8 cellular contexts compared by ENCODE assay signal in genomic region chr19:48637948-48638830, GRCh38. TPM values are rescaled to one million over a fixed set of nuclear protein-coding genes. Genes with fewer than 3 reads are reported as not detected.
DNase-seq lines count a peak whose midpoint lies in the region; ATAC-seq, FAIRE-seq and TF ChIP-seq lines count a peak whose summit lies in the region.

No MANE protein-coding gene starts in this region.

- H3K27ac ChIP-seq in keratinocyte (ENCODE audit: control insufficient read depth, insufficient read depth, low read length): peak overlapping the region; percentile 85

- peaks cover 48% of the 10 kb centered on the region for H3K4me1 ChIP-seq in keratinocyte (ENCODE audit: control insufficient read depth, extremely low read depth, insufficient read depth, low read length)

- peaks cover 61% of the 10 kb centered on the region for H3K4me1 Mint-ChIP-seq in activated B cell treated with CpG ODN at 0.5 μM for 24 hours

- no peaks in the 10 kb centered on the region for H3K9me3 Mint-ChIP-seq in activated B cell treated with CpG ODN at 0.5 μM for 24 hours

- H3K9me3 ChIP-seq in keratinocyte (ENCODE audit: control insufficient read depth, low read depth, low read length): no peaks in the 10 kb centered on the region

- peak overlapping the region; percentile 83 for H3K9ac ChIP-seq in keratinocyte (ENCODE audit: control insufficient read depth, extremely low read depth, insufficient read depth, low read length)

- ATAC-seq in GM18508 (IDR thresholded peaks at IDR 0.05; ENCODE audit: insufficient read depth, unreplicated experiment) (peak; percentile 17), HG03108 (IDR thresholded peaks at IDR 0.05; ENCODE audit: unreplicated experiment) (peak; percentile 3), activated B cell treated with CpG ODN at 0.5 μM for 24 hours (ENCODE audit: low read depth) (peak; percentile 36)

- H3K27ac Mint-ChIP-seq in activated B cell treated with CpG ODN at 0.5 μM for 24 hours: peak overlapping the region; percentile 99

- H3K4me3 Mint-ChIP-seq in activated B cell treated with CpG ODN at 0.5 μM for 24 hours: peak overlapping the region; percentile 93

- peak overlapping the region; percentile 89 for H3K4me2 ChIP-seq in keratinocyte (ENCODE audit: control insufficient read depth, extremely low read depth, insufficient read depth, low read depth, low read length)

- H2AFZ ChIP-seq in keratinocyte (ENCODE audit: control insufficient read depth, low read length): peak overlapping the region; percentile 73

- H3K79me2 ChIP-seq in keratinocyte (ENCODE audit: control insufficient read depth, insufficient read depth, low read length): no peaks in the 10 kb centered on the region

- no peaks in the 10 kb centered on the region for H3K27me3 ChIP-seq in keratinocyte (ENCODE audit: control insufficient read depth, extremely low read depth, insufficient read depth, low read length)

- no peak for FAIRE-seq in keratinocyte (lab: Jason Lieb, UNC)

- POLR2A ChIA-PET in activated B cell treated with CpG ODN at 0.5 μM for 24 hours (lab: Charles Lee): interaction anchor here (0.5 to 4.8 kb wide), 30 partner anchors 7 to 1282 kb away, joined by 3 to 67 read pairs (median 5); partner anchors contain the start of genes CA11, CARD8, EMP3 and MED25

- no peaks in the 10 kb centered on the region for H3K36me3 ChIP-seq in keratinocyte (ENCODE audit: control insufficient read depth in 2 of 2, extremely low read depth in 1 of 2, insufficient read depth in 2 of 2, low read length in 2 of 2)

- TF ChIP-seq CTCF in activated B cell treated with CpG ODN at 0.5 μM for 24 hours (IDR thresholded peaks at IDR 0.05): no peak
- TF ChIP-seq CTCF in keratinocyte (optimal IDR thresholded peaks at IDR 0.05 in 1 of 3, IDR thresholded peaks at IDR 0.05 in 1 of 3, conservative IDR thresholded peaks at IDR 0.05 in 1 of 3; ENCODE audit: extremely low read depth in 1 of 3, insufficient read depth in 2 of 3, low read length in 3 of 3): no peak

- no peaks in the 10 kb centered on the region for H4K20me1 ChIP-seq in keratinocyte (ENCODE audit: control insufficient read depth, extremely low read depth, insufficient read depth, low read length)

- no peaks in the 10 kb centered on the region for H3K27me3 Mint-ChIP-seq in activated B cell treated with CpG ODN at 0.5 μM for 24 hours

- CTCF ChIA-PET in activated B cell treated with CpG ODN at 0.5 μM for 24 hours (lab: Charles Lee): interaction anchor here (0.6 to 1.2 kb wide), 2 partner anchors 8 to 148 kb away, joined by 3 to 4 read pairs; partner anchors contain the start of gene CA11

- dilution Hi-C loops in keratinocyte (cut with MboI; ENCODE audit: extremely low pct_ligation_motif_present, low sequenced_read_pairs): no loop called here

- H3K4me3 ChIP-seq in keratinocyte (ENCODE audit: control insufficient read depth in 2 of 3, extremely low read depth in 1 of 3, insufficient read depth in 2 of 3, low read depth in 1 of 3, low read length in 3 of 3): peak overlapping the region; percentile 53 to 75 (median 72)

- peaks cover 9% of the 10 kb centered on the region for H3K36me3 Mint-ChIP-seq in activated B cell treated with CpG ODN at 0.5 μM for 24 hours (ENCODE audit: low read depth)

- DNase-seq in 8988T (peak; percentile 47), NCI-H2227 (lab: John Stamatoyannopoulos, UW; ENCODE audit: unreplicated experiment) (peak; percentile 84), activated B cell treated with CpG ODN at 0.5 μM for 24 hours (peak; percentile 66), keratinocyte (ENCODE audit: low read depth, low spot score) (no peak)
- peak; percentile 92 for DNase-seq in central memory CD4-positive, alpha-beta T cell
- DNase-seq in stimulated activated CD4-positive, alpha-beta T cell treated with anti-CD3 and anti-CD28 coated beads, Interleukin-12 subunit alpha, Interleukin-12 subunit beta, amount 100 ng/mL, for 4 hours: peak; percentile 71

- intact Hi-C loops in activated B cell treated with CpG ODN at 0.5 μM for 24 hours (cut with micrococcal nuclease): loop anchor here (1.0 to 10.0 kb wide), 14 partner anchors 8 to 1239 kb away; partner anchors contain the start of genes AKT1S1, BCAT2, C19orf73 and CA11

- no peaks in the 10 kb centered on the region for H3K9me1 ChIP-seq in keratinocyte (ENCODE audit: control insufficient read depth, extremely low read depth, insufficient read depth, low read length)

RNA-seq across cellular contexts. Expression of gene DBP, which starts 1.0 kb away (rescaled TPM):
- total RNA-seq in activated B cell treated with CpG ODN at 0.5 μM for 24 hours: 8.7 and 9.2 TPM in 2 replicates
- 0.79 to 2.0 TPM (median 1.0 TPM) in 3 replicates for polyA plus RNA-seq in keratinocyte
- 19.6 TPM for polyA plus RNA-seq in keratinocyte (2011; ENCODE audit: low read depth)
- polyA plus RNA-seq in keratinocyte (2011; cell fraction: cytosol; rRNA removed): 0.47 and 1.4 TPM in 2 replicates
- 1.0 and 1.6 TPM in 2 replicates for polyA plus RNA-seq in keratinocyte (2011; cell fraction: nucleus; rRNA removed)
- 1.7 and 10.8 TPM in 2 replicates for polyA plus RNA-seq in keratinocyte (2012; ENCODE audit: low replicate concordance)
- polyA minus RNA-seq in keratinocyte: 0.53 to 2.1 TPM (median 1.0 TPM) in 3 replicates
- 2.9 TPM for polyA minus RNA-seq in keratinocyte (2011; cell fraction: cytosol; rRNA and poly(A)+ RNA removed)
- 0.42 and 1.3 TPM in 2 replicates for polyA minus RNA-seq in keratinocyte (2011; cell fraction: nucleus; rRNA and poly(A)+ RNA removed)

RNA-seq across cellular contexts. Expression of gene CA11, which starts 7.8 kb away (rescaled TPM):
- total RNA-seq in activated B cell treated with CpG ODN at 0.5 μM for 24 hours: 9.5 and 10.3 TPM in 2 replicates
- 1.6 to 3.9 TPM (median 1.7 TPM) in 3 replicates for polyA plus RNA-seq in keratinocyte
- polyA plus RNA-seq in keratinocyte (2011; ENCODE audit: low read depth): 1.6 TPM
- 2.2 and 3.1 TPM in 2 replicates for polyA plus RNA-seq in keratinocyte (2011; cell fraction: cytosol; rRNA removed)
- 2.3 and 3.2 TPM in 2 replicates for polyA plus RNA-seq in keratinocyte (2011; cell fraction: nucleus; rRNA removed)
- 7.9 and 10.6 TPM in 2 replicates for polyA plus RNA-seq in keratinocyte (2012; ENCODE audit: low replicate concordance)
- 0.64 to 4.7 TPM (median 2.9 TPM) in 3 replicates for polyA minus RNA-seq in keratinocyte
- 3.1 TPM for polyA minus RNA-seq in keratinocyte (2011; cell fraction: cytosol; rRNA and poly(A)+ RNA removed)
- 1.8 and 5.6 TPM in 2 replicates for polyA minus RNA-seq in keratinocyte (2011; cell fraction: nucleus; rRNA and poly(A)+ RNA removed)

RNA-seq across cellular contexts. Expression of gene SPHK2, which starts 18.9 kb away (rescaled TPM):
- total RNA-seq in activated B cell treated with CpG ODN at 0.5 μM for 24 hours: 38.2 and 48.5 TPM in 2 replicates
- 2.8 to 3.8 TPM (median 3.4 TPM) in 3 replicates for polyA plus RNA-seq in keratinocyte
- 1.1 TPM for polyA plus RNA-seq in keratinocyte (2011; ENCODE audit: low read depth)
- 1.6 and 4.5 TPM in 2 replicates for polyA plus RNA-seq in keratinocyte (2011; cell fraction: cytosol; rRNA removed)
- polyA plus RNA-seq in keratinocyte (2011; cell fraction: nucleus; rRNA removed): 8.2 and 10.9 TPM in 2 replicates
- 2.2 and 6.7 TPM in 2 replicates for polyA plus RNA-seq in keratinocyte (2012; ENCODE audit: low replicate concordance)
- 4.0 to 7.1 TPM (median 4.4 TPM) in 3 replicates for polyA minus RNA-seq in keratinocyte
- 5.8 TPM for polyA minus RNA-seq in keratinocyte (2011; cell fraction: cytosol; rRNA and poly(A)+ RNA removed)
- polyA minus RNA-seq in keratinocyte (2011; cell fraction: nucleus; rRNA and poly(A)+ RNA removed): 5.1 and 5.2 TPM in 2 replicates

RNA-seq across cellular contexts. Expression of gene RPL18, which starts 19.2 kb away (rescaled TPM):
- total RNA-seq in activated B cell treated with CpG ODN at 0.5 μM for 24 hours: 2,427 and 2,762 TPM in 2 replicates
- polyA plus RNA-seq in keratinocyte: 1,010 to 1,534 TPM (median 1,015 TPM) in 3 replicates
- polyA plus RNA-seq in keratinocyte (2011; ENCODE audit: low read depth): 166 TPM
- polyA plus RNA-seq in keratinocyte (2011; cell fraction: cytosol; rRNA removed): 744 and 1,244 TPM in 2 replicates
- 365 and 473 TPM in 2 replicates for polyA plus RNA-seq in keratinocyte (2011; cell fraction: nucleus; rRNA removed)
- 1,466 and 2,372 TPM in 2 replicates for polyA plus RNA-seq in keratinocyte (2012; ENCODE audit: low replicate concordance)
- 491 to 622 TPM (median 599 TPM) in 3 replicates for polyA minus RNA-seq in keratinocyte
- 1,163 TPM for polyA minus RNA-seq in keratinocyte (2011; cell fraction: cytosol; rRNA and poly(A)+ RNA removed)
- 177 and 212 TPM in 2 replicates for polyA minus RNA-seq in keratinocyte (2011; cell fraction: nucleus; rRNA and poly(A)+ RNA removed)

RNA-seq across cellular contexts. Expression of gene FAM83E, which starts 23.3 kb away (rescaled TPM):
- 3.5 and 5.6 TPM in 2 replicates for total RNA-seq in activated B cell treated with CpG ODN at 0.5 μM for 24 hours
- 0.06 to 0.31 TPM (median 0.17 TPM) in 3 replicates for polyA plus RNA-seq in keratinocyte
- 0.56 TPM for polyA plus RNA-seq in keratinocyte (2011; ENCODE audit: low read depth)
- polyA plus RNA-seq in keratinocyte (2011; cell fraction: cytosol; rRNA removed): 0.10 TPM in 1 of 2 replicates, not detected in the other
- 0.31 and 0.47 TPM in 2 replicates for polyA plus RNA-seq in keratinocyte (2011; cell fraction: nucleus; rRNA removed)
- polyA plus RNA-seq in keratinocyte (2012; ENCODE audit: low replicate concordance): 0.32 and 0.85 TPM in 2 replicates
- 2.7 TPM in 1 of 3 replicates, not detected in the others for polyA minus RNA-seq in keratinocyte
- not detected for polyA minus RNA-seq in keratinocyte (2011; cell fraction: cytosol; rRNA and poly(A)+ RNA removed)
- 0.84 and 0.93 TPM in 2 replicates for polyA minus RNA-seq in keratinocyte (2011; cell fraction: nucleus; rRNA and poly(A)+ RNA removed)
